In the genomic region with DNA sequence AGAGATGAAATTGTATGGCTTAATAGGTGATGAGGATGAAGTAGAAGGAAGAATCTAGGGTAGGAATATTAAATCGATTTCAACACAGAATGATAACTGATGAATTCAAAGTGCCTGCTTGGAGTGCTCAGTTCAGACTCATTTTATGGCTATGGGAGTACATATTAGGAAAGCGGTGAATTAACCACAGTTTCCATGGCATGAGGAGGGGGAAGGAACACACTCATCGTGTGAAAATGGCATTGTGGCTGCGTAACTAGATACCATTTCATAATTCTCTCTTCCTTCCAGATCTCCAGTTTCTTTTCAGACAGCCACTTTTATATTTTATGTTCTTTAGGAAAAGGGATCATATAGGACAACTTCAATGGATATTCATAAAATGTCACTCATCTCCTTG, we compare ENCODE assay signal across 23 cellular contexts.
"Had no signal": no experiment of that assay in that cellular context is flagged by ENCODE, and none has a peak within 500 bp of the region (broad histone marks: within the 10 kb centered on the region; RNA-seq: fewer than 3 reads in every experiment).

No MANE protein-coding gene starts in this region.

- H3K4me3 ChIP-seq: dorsolateral prefrontal cortex, gastrocnemius medialis, lower lobe of right lung, ovary, psoas muscle, sigmoid colon, stomach, testis, tibial artery, upper lobe of left lung had no signal

- H3K4me1 ChIP-seq: gastrocnemius medialis, lower lobe of right lung, psoas muscle, sigmoid colon, stomach, testis, tibial artery, upper lobe of left lung had no signal

- H3K36me3 ChIP-seq: gastrocnemius medialis, lower lobe of right lung, ovary, sigmoid colon, stomach, tibial artery, upper lobe of left lung had no signal

- H3K27me3 ChIP-seq: dorsolateral prefrontal cortex, gastrocnemius medialis, sigmoid colon, stomach, testis, tibial artery, upper lobe of left lung had no signal

- H3K9me3 ChIP-seq: gastrocnemius medialis, lower lobe of right lung, ovary, psoas muscle, sigmoid colon, stomach, testis, tibial artery, upper lobe of left lung had no signal

- DNase-seq: dorsolateral prefrontal cortex; effector CD4-positive, alpha-beta T cell; gastrocnemius medialis; head of caudate nucleus; left ventricle myocardium superior; lower lobe of right lung; natural killer cell; occipital lobe; ovary; posterior cingulate gyrus; psoas muscle; right cardiac atrium; sigmoid colon; small intestine; stimulated activated CD4-positive, alpha-beta T cell treated with anti-CD3 and anti-CD28 coated beads, Interleukin-15, amount 100 ng/mL, for 24 hours; stimulated activated CD4-positive, alpha-beta T cell treated with anti-CD3 and anti-CD28 coated beads, Interleukin-2, amount 100 ng/mL, for 48 hours; stimulated activated CD8-positive, alpha-beta memory T cell treated with anti-CD3 and anti-CD28 coated beads, Interleukin-4, amount 100 ng/mL, for 48 hours; stimulated activated naive CD4-positive, alpha-beta T cell; stomach; substantia nigra; testis; tibial artery; upper lobe of left lung had no signal
